Comparison of ENCODE assay signal across 9 cellular contexts in the genomic region with DNA sequence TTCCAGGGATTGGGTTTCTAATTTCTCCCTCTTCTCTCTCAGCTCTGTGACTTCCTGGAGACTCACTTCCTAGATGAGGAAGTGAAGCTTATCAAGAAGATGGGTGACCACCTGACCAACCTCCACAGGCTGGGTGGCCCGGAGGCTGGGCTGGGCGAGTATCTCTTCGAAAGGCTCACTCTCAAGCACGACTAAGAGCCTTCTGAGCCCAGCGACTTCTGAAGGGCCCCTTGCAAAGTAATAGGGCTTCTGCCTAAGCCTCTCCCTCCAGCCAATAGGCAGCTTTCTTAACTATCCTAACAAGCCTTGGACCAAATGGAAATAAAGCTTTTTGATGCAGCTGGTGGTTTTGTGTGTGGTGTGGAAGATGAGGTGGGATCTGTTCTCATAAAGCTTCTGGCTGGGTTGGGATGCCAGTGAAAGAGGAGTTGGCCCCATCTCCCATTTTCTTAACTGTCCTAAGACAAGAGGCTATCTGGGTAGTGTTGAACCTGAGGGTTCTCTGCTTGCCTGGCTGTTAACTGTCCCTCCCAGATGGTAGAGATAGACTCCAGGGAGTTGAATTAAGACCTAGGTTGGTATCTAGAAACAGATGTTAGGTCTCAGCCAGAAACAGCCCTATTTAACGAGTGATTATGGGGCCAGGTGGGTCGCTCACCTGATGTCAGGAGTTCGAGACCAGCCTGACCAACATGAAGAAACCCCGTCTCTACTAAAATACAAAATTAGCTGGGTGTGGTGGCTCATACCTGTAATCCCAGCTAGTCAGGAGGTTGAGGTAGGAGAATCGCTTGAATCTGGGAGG. TPM values are rescaled to one million over a fixed set of nuclear protein-coding genes. Genes with fewer than 3 reads are reported as not detected.
DNase-seq lines count a peak whose midpoint lies in the region; ATAC-seq and TF ChIP-seq lines count a peak whose summit lies in the region.
"Had no signal": no experiment of that assay in that cellular context is flagged by ENCODE, and none has a peak within 500 bp of the region (broad histone marks: within the 10 kb centered on the region; RNA-seq: fewer than 3 reads in every experiment).

No MANE protein-coding gene starts in this region.

- no peaks in the 10 kb centered on the region for H3K27me3 ChIP-seq in CD8-positive, alpha-beta T cell (ENCODE audit: insufficient read depth, low read length)
- no peaks in the 10 kb centered on the region for H3K27me3 ChIP-seq in brain microvascular endothelial cell (replicated peaks)

- peaks cover 12% of the 10 kb centered on the region for H3K36me3 ChIP-seq in CD8-positive, alpha-beta T cell (ENCODE audit: insufficient read depth, low read length)
- peaks cover 53% of the 10 kb centered on the region for H3K36me3 ChIP-seq in brain microvascular endothelial cell (replicated peaks)
- H3K36me3 ChIP-seq in mucosa of descending colon (ENCODE audit: low read depth): no peaks in the 10 kb centered on the region

- peaks cover 41% of the 10 kb centered on the region for H3K4me1 ChIP-seq in CD8-positive, alpha-beta T cell (ENCODE audit: insufficient read depth, low read length)
- peaks cover 32% of the 10 kb centered on the region for H3K4me1 ChIP-seq in mucosa of descending colon (ENCODE audit: low read depth)

- CTCF ChIA-PET in CD8-positive, alpha-beta T cell (lab: Charles Lee): interaction anchor here (0.9 to 2.9 kb wide), 9 partner anchors 10 to 179 kb away, joined by 3 to 11 read pairs (median 6); a partner anchor contains a TSS

- POLR2A ChIA-PET in CD8-positive, alpha-beta T cell (lab: Charles Lee): interaction anchor here (0.5 to 3.6 kb wide), 13 partner anchors 9 to 174 kb away, joined by 3 to 39 read pairs (median 5); a partner anchor contains a TSS

- H3K36me3 Mint-ChIP-seq in CD8-positive, alpha-beta T cell: peaks cover 51% of the 10 kb centered on the region

- no peak for DNase-seq in CD8-positive, alpha-beta T cell
- peak; percentile 28 for DNase-seq in M059J (ENCODE audit: low read depth)
- DNase-seq in brain microvascular endothelial cell: no peak
- peak in 1 of 3 donors; percentile 36 for DNase-seq in mucosa of descending colon
- no peak for DNase-seq in NCI-H2081 treated with DMSO at 0.1 percent for 48 hours (lab: John Stamatoyannopoulos, UW)
- no peak for DNase-seq in HPDE6-E6E7 (ENCODE audit: extremely low spot score)
- DNase-seq in germinal center (ENCODE audit: low spot score): no peak

- in situ Hi-C loops in brain microvascular endothelial cell (cut with HindIII; ENCODE audit: low pct_ligation_motif_present, low sequenced_read_pairs): no loop called here

- H3K9me3 ChIP-seq in CD8-positive, alpha-beta T cell (ENCODE audit: low read length): no peaks in the 10 kb centered on the region
- no peaks in the 10 kb centered on the region for H3K9me3 ChIP-seq in mucosa of descending colon

- intact Hi-C loops in CD8-positive, alpha-beta T cell (cut with DNase I, micrococcal nuclease): loop anchor here (5.0 to 10.0 kb wide), 3 partner anchors 109 to 454 kb away; a partner anchor contains a TSS
- intact Hi-C loops in mucosa of descending colon (cut with DNase I, micrococcal nuclease): loop anchor here in 1 of 2 donors (10.0 kb wide), 1 partner anchor 92 kb away; a partner anchor contains a TSS

- H3K4me1 Mint-ChIP-seq in CD8-positive, alpha-beta T cell (ENCODE audit: low read depth): peaks cover 55% of the 10 kb centered on the region

- ATAC-seq in CD8-positive, alpha-beta T cell: no peak
- ATAC-seq in mucosa of descending colon: no peak
- ATAC-seq in GM21526 (IDR thresholded peaks at IDR 0.05; ENCODE audit: low FRiP score, unreplicated experiment): no peak

- H3K27me3 Mint-ChIP-seq in CD8-positive, alpha-beta T cell (ENCODE audit: low read depth): no peaks in the 10 kb centered on the region

- peak overlapping the region; percentile 99 for H3K4me3 Mint-ChIP-seq in CD8-positive, alpha-beta T cell

- H3K4me3 ChIP-seq in CD8-positive, alpha-beta T cell (ENCODE audit: low read depth, low read length): peak overlapping the region; percentile 98
- H3K4me3 ChIP-seq in brain microvascular endothelial cell (ENCODE audit: low read depth, low read length): peak overlapping the region; percentile 79
- H3K4me3 ChIP-seq in mucosa of descending colon: peak overlapping the region; percentile 81

- TF ChIP-seq CTCF in CD8-positive, alpha-beta T cell (IDR thresholded peaks at IDR 0.05): no peak
- no peak for TF ChIP-seq CTCF in brain microvascular endothelial cell (IDR thresholded peaks at IDR 0.05; ENCODE audit: low read depth, low read length, missing control alignments)
- no peak for TF ChIP-seq CTCF in mucosa of descending colon (IDR thresholded peaks at IDR 0.05)

- peak overlapping the region; percentile 90 for H3K27ac ChIP-seq in CD8-positive, alpha-beta T cell (ENCODE audit: low read depth, low read length)
- H3K27ac ChIP-seq in brain microvascular endothelial cell: no peak overlapping the region

- peak overlapping the region; percentile 99 for H3K27ac Mint-ChIP-seq in CD8-positive, alpha-beta T cell

- no peaks in the 10 kb centered on the region for H3K9me3 Mint-ChIP-seq in CD8-positive, alpha-beta T cell

RNA-seq across cellular contexts. Expression of a gene that starts 1.6 kb away (rescaled TPM):
- 100 to 1,000 TPM; 665 to 668 TPM for total RNA-seq in CD8-positive, alpha-beta T cell
- total RNA-seq in M059J (2014; rRNA removed; shearing (Covaris generic)): 3,106 and 3,231 TPM in 2 replicates
- 1,000 to 10,000 TPM; 1,659 to 1,792 (median 1,691) TPM for total RNA-seq in mucosa of descending colon

RNA-seq across cellular contexts. Expression of a gene that starts 12.1 kb away (rescaled TPM):
- 10 to 100 TPM; 55.7 to 57.4 TPM for total RNA-seq in CD8-positive, alpha-beta T cell
- 97.7 and 101 TPM in 2 replicates for total RNA-seq in M059J (2014; rRNA removed; shearing (Covaris generic))
- total RNA-seq in mucosa of descending colon: 100 to 1,000 TPM in 2 of 3 donors, 10 to 100 TPM in 1; 90.2 to 128 (median 125) TPM

RNA-seq across cellular contexts. Expression of a gene that starts 26.4 kb away (rescaled TPM):
- 10 to 100 TPM in 1 of 2 experiments, 1 to 10 TPM in 1; 9.5 to 11.9 TPM for total RNA-seq in CD8-positive, alpha-beta T cell
- total RNA-seq in M059J (2014; rRNA removed; shearing (Covaris generic)): 50.1 and 67.3 TPM in 2 replicates
- 10 to 100 TPM; 40.1 to 49.3 (median 40.2) TPM for total RNA-seq in mucosa of descending colon

RNA-seq across cellular contexts. Expression of a gene that starts 26.9 kb away (rescaled TPM):
- total RNA-seq in CD8-positive, alpha-beta T cell: 10 to 100 TPM; 10.5 to 11.5 TPM
- 275 and 292 TPM in 2 replicates for total RNA-seq in M059J (2014; rRNA removed; shearing (Covaris generic))
- total RNA-seq in mucosa of descending colon: 10 to 100 TPM; 47.4 to 68.8 (median 57.3) TPM

RNA-seq across cellular contexts. Expression of a gene that starts 33.2 kb away (rescaled TPM):
- total RNA-seq in CD8-positive, alpha-beta T cell: 1 to 10 TPM in 1 of 2 experiments, under 1 TPM in 1; 0.68 to 1.0 TPM
- 0.15 TPM in 1 of 2 replicates, not detected in the other for total RNA-seq in M059J (2014; rRNA removed; shearing (Covaris generic))
- total RNA-seq in mucosa of descending colon: under 1 TPM in 1 of 3 donors, not detected in 2; 0.52 TPM
- total RNA-seq: LHCN-M2 had no signal
